ENCODE assay signal across 10 cellular contexts in genomic region chr20:20184149-20184548, GRCh38.
DNase-seq lines count a peak whose midpoint lies in the region; TF ChIP-seq lines count a peak whose summit lies in the region.
"Had no signal": no experiment of that assay in that cellular context is flagged by ENCODE, and none has a peak within 500 bp of the region (broad histone marks: within the 10 kb centered on the region; RNA-seq: fewer than 3 reads in every experiment).

No MANE protein-coding gene starts in this region.

- no peaks in the 10 kb centered on the region for H3K4me1 ChIP-seq in adrenal gland (replicated peaks in 1 of 2)

- TF ChIP-seq CTCF in AG04449 (IDR thresholded peaks at IDR 0.05; ENCODE audit: insufficient read depth, low read length, missing control alignments) (peak; percentile 4), NB4 (IDR thresholded peaks at IDR 0.05; ENCODE audit: low read depth, low read length) (peak; percentile 60), epithelial cell of proximal tubule (conservative IDR thresholded peaks at IDR 0.05; ENCODE audit: low read depth, low read length) (peak; percentile 43), adrenal gland (IDR thresholded peaks at IDR 0.05) (peak in 2 of 6 experiments; percentile 8 to 22)

- H3K4me3 ChIP-seq in AG04449 (ENCODE audit: low read depth, low read length) (no peak overlapping the region), NB4 (ENCODE audit: low read depth, low read length) (no peak overlapping the region), epithelial cell of proximal tubule (ENCODE audit: low read depth, low read length) (no peak overlapping the region), adrenal gland (no peak overlapping the region)

- no peak overlapping the region for H3K27ac ChIP-seq in adrenal gland
- H3K27ac ChIP-seq: neutrophil had no signal

- intact Hi-C loops in adrenal gland (cut with DNase I): no loop called here

- TF ChIP-seq POLR2A in NB4 (IDR thresholded peaks at IDR 0.05; ENCODE audit: extremely low read depth, insufficient read length): no peak
- TF ChIP-seq POLR2A in adrenal gland (IDR thresholded peaks at IDR 0.05): no peak

- no peaks in the 10 kb centered on the region for H3K9me3 ChIP-seq in adrenal gland (replicated peaks in 1 of 3)
- H3K9me3 ChIP-seq: neutrophil had no signal

- no peaks in the 10 kb centered on the region for H3K36me3 ChIP-seq in adrenal gland (replicated peaks in 1 of 2)
- H3K36me3 ChIP-seq: neutrophil had no signal

- CTCF ChIA-PET in AG04449 (lab: Yijun Ruan, JAX): interaction anchor here (0.6 to 0.8 kb wide), 2 partner anchors 10 to 406 kb away, joined by 3 read pairs; no protein-coding TSS in a partner anchor

- 49 to 76% (median 70%) methylated on average over 1 of the region's 1 CpG for WGBS in adrenal gland, 4 donors

- DNase-seq in AG04449 (ENCODE audit: low read depth, low spot score) (no peak), ELR (ENCODE audit: low read depth) (peak; percentile 38), NB4 (ENCODE audit: low read depth) (peak; percentile 42), epithelial cell of proximal tubule (ENCODE audit: low read depth) (no peak), NCI-H2171 (lab: John Stamatoyannopoulos, UW) (no peak), adrenal gland (no peak), NK-92 (lab: John Stamatoyannopoulos, UW; ENCODE audit: unreplicated experiment) (no peak), GM19240 (ENCODE audit: insufficient read length, low spot score) (no peak)
- DNase-seq: activated naive CD8-positive, alpha-beta T cell treated with anti-CD3 and anti-CD28 coated beads, Interleukin-2, amount 10 ng/mL, durations not matched to agents 7 days and 5 days had no signal

- peaks cover 5% of the 10 kb centered on the region for H3K27me3 ChIP-seq in adrenal gland

- POLR2A ChIA-PET in AG04449 (lab: Yijun Ruan, JAX): no interaction called here

Comparison
In these comparisons a context has a peak if more than half of its experiments do, and no peak if none do; other contexts are left out.
1. DNase-seq: peak in ELR (single experiment) and NB4 (single experiment); none in AG04449 (single experiment), epithelial cell of proximal tubule (single experiment), NCI-H2171 (single experiment), adrenal gland (0 of 7), NK-92 (single experiment) and GM19240 (single experiment).